ENCODE assay signal across 1 cellular context in the genomic region with DNA sequence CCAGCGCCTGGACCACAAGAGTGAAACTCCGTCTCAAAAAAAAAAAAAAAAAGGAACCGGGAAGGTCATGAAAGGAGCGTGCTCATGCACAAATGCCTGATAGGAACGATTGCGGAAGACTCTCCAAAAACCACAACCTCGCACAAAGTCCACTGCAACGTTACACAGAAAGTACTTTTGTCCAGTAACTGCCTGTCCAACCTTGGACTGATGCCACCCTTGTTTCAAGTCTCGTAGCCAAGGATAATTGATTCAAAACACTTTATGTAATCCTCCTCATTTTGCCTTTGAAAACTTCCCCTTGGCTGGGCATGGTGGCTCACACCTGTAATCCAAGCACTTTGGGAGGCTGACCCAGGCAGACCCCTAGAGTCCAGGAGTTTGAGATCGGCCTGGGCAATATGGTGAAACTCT.
A peak's percentile ranks its signal among the peaks of the same experiment; 100 is the strongest.
TF ChIP-seq lines count a peak whose summit lies in the region.

No MANE protein-coding gene starts in this region.

TF ChIP-seq in HepG2, 621 proteins besides CTCF, POLR2A, EP300 and RAD21 (continued from another document and continues in another):
- TF ChIP-seq, protein P1, sequence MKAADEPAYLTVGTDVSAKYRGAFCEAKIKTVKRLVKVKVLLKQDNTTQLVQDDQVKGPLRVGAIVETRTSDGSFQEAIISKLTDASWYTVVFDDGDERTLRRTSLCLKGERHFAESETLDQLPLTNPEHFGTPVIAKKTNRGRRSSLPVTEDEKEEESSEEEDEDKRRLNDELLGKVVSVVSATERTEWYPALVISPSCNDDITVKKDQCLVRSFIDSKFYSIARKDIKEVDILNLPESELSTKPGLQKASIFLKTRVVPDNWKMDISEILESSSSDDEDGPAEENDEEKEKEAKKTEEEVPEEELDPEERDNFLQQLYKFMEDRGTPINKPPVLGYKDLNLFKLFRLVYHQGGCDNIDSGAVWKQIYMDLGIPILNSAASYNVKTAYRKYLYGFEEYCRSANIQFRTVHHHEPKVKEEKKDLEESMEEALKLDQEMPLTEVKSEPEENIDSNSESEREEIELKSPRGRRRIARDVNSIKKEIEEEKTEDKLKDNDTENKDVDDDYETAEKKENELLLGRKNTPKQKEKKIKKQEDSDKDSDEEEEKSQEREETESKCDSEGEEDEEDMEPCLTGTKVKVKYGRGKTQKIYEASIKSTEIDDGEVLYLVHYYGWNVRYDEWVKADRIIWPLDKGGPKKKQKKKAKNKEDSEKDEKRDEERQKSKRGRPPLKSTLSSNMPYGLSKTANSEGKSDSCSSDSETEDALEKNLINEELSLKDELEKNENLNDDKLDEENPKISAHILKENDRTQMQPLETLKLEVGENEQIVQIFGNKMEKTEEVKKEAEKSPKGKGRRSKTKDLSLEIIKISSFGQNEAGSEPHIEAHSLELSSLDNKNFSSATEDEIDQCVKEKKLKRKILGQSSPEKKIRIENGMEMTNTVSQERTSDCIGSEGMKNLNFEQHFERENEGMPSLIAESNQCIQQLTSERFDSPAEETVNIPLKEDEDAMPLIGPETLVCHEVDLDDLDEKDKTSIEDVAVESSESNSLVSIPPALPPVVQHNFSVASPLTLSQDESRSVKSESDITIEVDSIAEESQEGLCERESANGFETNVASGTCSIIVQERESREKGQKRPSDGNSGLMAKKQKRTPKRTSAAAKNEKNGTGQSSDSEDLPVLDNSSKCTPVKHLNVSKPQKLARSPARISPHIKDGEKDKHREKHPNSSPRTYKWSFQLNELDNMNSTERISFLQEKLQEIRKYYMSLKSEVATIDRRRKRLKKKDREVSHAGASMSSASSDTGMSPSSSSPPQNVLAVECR (CRISPR knock-in tag; IDR thresholded peaks at IDR 0.05; ENCODE audit: borderline replicate concordance), result peak; percentile 47; the same call in 1 of the 2 replicates
- TF ChIP-seq SNAI1 (CRISPR knock-in tag; IDR thresholded peaks at IDR 0.05; ENCODE audit: borderline replicate concordance) (no peak), ZNF326 (CRISPR knock-in tag; IDR thresholded peaks at IDR 0.05; ENCODE audit: borderline replicate concordance) (no peak), MTA3 (CRISPR knock-in tag; IDR thresholded peaks at IDR 0.05) (no peak), SNAPC2 (CRISPR knock-in tag; IDR thresholded peaks at IDR 0.05) (peak; percentile 73), ZFP82 (CRISPR knock-in tag; IDR thresholded peaks at IDR 0.05; ENCODE audit: borderline replicate concordance) (no peak), RFX1 (IDR thresholded peaks at IDR 0.05) (peak; percentile 27; the same call in 1 of the 2 replicates), TCF7L2 (IDR thresholded peaks at IDR 0.05; ENCODE audit: low read depth, low read length) (no peak), MXI1 (IDR thresholded peaks at IDR 0.05; ENCODE audit: borderline replicate concordance, low read depth, low read length) (peak; percentile 32; the same call in 1 of the 3 replicates), KMT2A (CRISPR knock-in tag; IDR thresholded peaks at IDR 0.05) (no peak), KDM2A (CRISPR knock-in tag; IDR thresholded peaks at IDR 0.05; ENCODE audit: borderline replicate concordance, low read depth) (peak; percentile 27; the same call in 1 of the 2 replicates), SIX4 (CRISPR knock-in tag; IDR thresholded peaks at IDR 0.05) (0 out of 2 replicates have a peak, but pooled peaks have one; percentile 52), HMG20A (CRISPR knock-in tag; IDR thresholded peaks at IDR 0.05; ENCODE audit: borderline replicate concordance) (peak; percentile 75; the same call in 1 of the 2 replicates), NR3C1 (CRISPR knock-in tag; IDR thresholded peaks at IDR 0.05) (no peak), ZNF75D (CRISPR knock-in tag; IDR thresholded peaks at IDR 0.05; ENCODE audit: borderline replicate concordance) (no peak), CBFB (CRISPR knock-in tag; IDR thresholded peaks at IDR 0.05) (peak; percentile 97), SP1 (IDR thresholded peaks at IDR 0.05) (no peak), SP1 (CRISPR knock-in tag; IDR thresholded peaks at IDR 0.05) (no peak), MED1 (CRISPR knock-in tag; IDR thresholded peaks at IDR 0.05) (peak; percentile 98), ZFP36 (IDR thresholded peaks at IDR 0.05; ENCODE audit: borderline replicate concordance, low read depth, low read length, partially characterized antibody) (no peak), SOX5 (CRISPR knock-in tag; IDR thresholded peaks at IDR 0.05; ENCODE audit: borderline replicate concordance) (peak; percentile 99), RELA (CRISPR knock-in tag; IDR thresholded peaks at IDR 0.05) (no peak), ZNF274 (CRISPR knock-in tag; IDR thresholded peaks at IDR 0.05) (no peak), PRPF4 (IDR thresholded peaks at IDR 0.05; ENCODE audit: low read depth, low read length, poor library complexity, severe bottlenecking) (no peak), ZNF160 (CRISPR knock-in tag; IDR thresholded peaks at IDR 0.05) (no peak), HES4 (CRISPR knock-in tag; IDR thresholded peaks at IDR 0.05; ENCODE audit: borderline replicate concordance) (no peak), MAFF (IDR thresholded peaks at IDR 0.05; ENCODE audit: low read depth, low read length) (0 out of 2 replicates have a peak, but pooled peaks have one; percentile 14), TOE1 (CRISPR knock-in tag; IDR thresholded peaks at IDR 0.05) (no peak), ZNF772 (CRISPR knock-in tag; IDR thresholded peaks at IDR 0.05) (0 out of 2 replicates have a peak, but pooled peaks have one; percentile 55), ZNF264 (CRISPR knock-in tag; IDR thresholded peaks at IDR 0.05) (peak; percentile 88; the same call in 1 of the 2 replicates), ZNF577 (CRISPR knock-in tag; IDR thresholded peaks at IDR 0.05; ENCODE audit: borderline replicate concordance, low read depth) (no peak), CEBPG (CRISPR knock-in tag; IDR thresholded peaks at IDR 0.05) (peak; percentile 87), SMYD3 (CRISPR knock-in tag; IDR thresholded peaks at IDR 0.05) (0 out of 2 replicates have a peak, but pooled peaks have one; percentile 44), ASH2L (IDR thresholded peaks at IDR 0.05; ENCODE audit: insufficient read length, low read depth, low read length) (peak; percentile 41)
- TF ChIP-seq, protein P2, sequence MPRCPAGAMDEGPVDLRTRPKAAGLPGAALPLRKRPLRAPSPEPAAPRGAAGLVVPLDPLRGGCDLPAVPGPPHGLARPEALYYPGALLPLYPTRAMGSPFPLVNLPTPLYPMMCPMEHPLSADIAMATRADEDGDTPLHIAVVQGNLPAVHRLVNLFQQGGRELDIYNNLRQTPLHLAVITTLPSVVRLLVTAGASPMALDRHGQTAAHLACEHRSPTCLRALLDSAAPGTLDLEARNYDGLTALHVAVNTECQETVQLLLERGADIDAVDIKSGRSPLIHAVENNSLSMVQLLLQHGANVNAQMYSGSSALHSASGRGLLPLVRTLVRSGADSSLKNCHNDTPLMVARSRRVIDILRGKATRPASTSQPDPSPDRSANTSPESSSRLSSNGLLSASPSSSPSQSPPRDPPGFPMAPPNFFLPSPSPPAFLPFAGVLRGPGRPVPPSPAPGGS (CRISPR knock-in tag; IDR thresholded peaks at IDR 0.05), result no peak
- TF ChIP-seq, protein P3, sequence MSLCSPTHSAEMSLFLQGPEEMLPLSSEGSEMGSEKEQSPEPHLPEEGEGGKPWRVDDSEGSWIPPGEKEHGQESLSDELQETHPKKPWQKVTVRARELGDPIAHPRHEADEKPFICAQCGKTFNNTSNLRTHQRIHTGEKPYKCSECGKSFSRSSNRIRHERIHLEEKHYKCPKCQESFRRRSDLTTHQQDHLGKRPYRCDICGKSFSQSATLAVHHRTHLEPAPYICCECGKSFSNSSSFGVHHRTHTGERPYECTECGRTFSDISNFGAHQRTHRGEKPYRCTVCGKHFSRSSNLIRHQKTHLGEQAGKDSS (CRISPR knock-in tag; IDR thresholded peaks at IDR 0.05; ENCODE audit: borderline replicate concordance, low read depth), result peak; percentile 72; the same call in 1 of the 2 replicates
- TF ChIP-seq, protein P4, sequence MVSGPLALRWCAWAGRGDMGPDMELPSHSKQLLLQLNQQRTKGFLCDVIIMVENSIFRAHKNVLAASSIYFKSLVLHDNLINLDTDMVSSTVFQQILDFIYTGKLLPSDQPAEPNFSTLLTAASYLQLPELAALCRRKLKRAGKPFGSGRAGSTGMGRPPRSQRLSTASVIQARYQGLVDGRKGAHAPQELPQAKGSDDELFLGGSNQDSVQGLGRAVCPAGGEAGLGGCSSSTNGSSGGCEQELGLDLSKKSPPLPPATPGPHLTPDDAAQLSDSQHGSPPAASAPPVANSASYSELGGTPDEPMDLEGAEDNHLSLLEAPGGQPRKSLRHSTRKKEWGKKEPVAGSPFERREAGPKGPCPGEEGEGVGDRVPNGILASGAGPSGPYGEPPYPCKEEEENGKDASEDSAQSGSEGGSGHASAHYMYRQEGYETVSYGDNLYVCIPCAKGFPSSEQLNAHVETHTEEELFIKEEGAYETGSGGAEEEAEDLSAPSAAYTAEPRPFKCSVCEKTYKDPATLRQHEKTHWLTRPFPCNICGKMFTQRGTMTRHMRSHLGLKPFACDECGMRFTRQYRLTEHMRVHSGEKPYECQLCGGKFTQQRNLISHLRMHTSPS (CRISPR knock-in tag; IDR thresholded peaks at IDR 0.05; ENCODE audit: low read depth), result peak; percentile 69; the same call in 1 of the 2 replicates
- TF ChIP-seq, protein P5, sequence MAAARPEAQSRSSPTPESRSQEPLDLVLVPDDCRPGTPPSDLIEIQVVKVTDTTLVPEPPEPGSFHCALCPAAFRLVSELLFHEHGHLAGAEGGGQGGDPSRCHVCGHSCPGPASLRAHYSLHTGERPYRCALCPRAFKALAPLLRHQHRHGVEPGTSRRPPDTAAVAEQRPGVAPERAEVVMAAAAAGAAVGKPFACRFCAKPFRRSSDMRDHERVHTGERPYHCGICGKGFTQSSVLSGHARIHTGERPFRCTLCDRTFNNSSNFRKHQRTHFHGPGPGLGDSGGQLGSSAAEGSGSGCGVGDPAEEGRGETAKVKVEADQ (CRISPR knock-in tag; IDR thresholded peaks at IDR 0.05; ENCODE audit: borderline replicate concordance), result no peak
- TF ChIP-seq, protein P6, sequence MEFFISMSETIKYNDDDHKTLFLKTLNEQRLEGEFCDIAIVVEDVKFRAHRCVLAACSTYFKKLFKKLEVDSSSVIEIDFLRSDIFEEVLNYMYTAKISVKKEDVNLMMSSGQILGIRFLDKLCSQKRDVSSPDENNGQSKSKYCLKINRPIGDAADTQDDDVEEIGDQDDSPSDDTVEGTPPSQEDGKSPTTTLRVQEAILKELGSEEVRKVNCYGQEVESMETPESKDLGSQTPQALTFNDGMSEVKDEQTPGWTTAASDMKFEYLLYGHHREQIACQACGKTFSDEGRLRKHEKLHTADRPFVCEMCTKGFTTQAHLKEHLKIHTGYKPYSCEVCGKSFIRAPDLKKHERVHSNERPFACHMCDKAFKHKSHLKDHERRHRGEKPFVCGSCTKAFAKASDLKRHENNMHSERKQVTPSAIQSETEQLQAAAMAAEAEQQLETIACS (CRISPR knock-in tag; IDR thresholded peaks at IDR 0.05), result no peak
- TF ChIP-seq, protein P7, sequence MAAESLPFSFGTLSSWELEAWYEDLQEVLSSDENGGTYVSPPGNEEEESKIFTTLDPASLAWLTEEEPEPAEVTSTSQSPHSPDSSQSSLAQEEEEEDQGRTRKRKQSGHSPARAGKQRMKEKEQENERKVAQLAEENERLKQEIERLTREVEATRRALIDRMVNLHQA (CRISPR knock-in tag; IDR thresholded peaks at IDR 0.05), result no peak
- TF ChIP-seq, protein P8, sequence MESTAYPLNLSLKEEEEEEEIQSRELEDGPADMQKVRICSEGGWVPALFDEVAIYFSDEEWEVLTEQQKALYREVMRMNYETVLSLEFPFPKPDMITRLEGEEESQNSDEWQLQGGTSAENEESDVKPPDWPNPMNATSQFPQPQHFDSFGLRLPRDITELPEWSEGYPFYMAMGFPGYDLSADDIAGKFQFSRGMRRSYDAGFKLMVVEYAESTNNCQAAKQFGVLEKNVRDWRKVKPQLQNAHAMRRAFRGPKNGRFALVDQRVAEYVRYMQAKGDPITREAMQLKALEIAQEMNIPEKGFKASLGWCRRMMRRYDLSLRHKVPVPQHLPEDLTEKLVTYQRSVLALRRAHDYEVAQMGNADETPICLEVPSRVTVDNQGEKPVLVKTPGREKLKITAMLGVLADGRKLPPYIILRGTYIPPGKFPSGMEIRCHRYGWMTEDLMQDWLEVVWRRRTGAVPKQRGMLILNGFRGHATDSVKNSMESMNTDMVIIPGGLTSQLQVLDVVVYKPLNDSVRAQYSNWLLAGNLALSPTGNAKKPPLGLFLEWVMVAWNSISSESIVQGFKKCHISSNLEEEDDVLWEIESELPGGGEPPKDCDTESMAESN (CRISPR knock-in tag; conservative IDR thresholded peaks at IDR 0.05), result peak; percentile 48; the same call in 1 of the 2 replicates
- TF ChIP-seq, protein P9, sequence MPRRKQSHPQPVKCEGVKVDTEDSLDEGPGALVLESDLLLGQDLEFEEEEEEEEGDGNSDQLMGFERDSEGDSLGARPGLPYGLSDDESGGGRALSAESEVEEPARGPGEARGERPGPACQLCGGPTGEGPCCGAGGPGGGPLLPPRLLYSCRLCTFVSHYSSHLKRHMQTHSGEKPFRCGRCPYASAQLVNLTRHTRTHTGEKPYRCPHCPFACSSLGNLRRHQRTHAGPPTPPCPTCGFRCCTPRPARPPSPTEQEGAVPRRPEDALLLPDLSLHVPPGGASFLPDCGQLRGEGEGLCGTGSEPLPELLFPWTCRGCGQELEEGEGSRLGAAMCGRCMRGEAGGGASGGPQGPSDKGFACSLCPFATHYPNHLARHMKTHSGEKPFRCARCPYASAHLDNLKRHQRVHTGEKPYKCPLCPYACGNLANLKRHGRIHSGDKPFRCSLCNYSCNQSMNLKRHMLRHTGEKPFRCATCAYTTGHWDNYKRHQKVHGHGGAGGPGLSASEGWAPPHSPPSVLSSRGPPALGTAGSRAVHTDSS (CRISPR knock-in tag; conservative IDR thresholded peaks at IDR 0.05), result no peak
- TF ChIP-seq, protein P10, sequence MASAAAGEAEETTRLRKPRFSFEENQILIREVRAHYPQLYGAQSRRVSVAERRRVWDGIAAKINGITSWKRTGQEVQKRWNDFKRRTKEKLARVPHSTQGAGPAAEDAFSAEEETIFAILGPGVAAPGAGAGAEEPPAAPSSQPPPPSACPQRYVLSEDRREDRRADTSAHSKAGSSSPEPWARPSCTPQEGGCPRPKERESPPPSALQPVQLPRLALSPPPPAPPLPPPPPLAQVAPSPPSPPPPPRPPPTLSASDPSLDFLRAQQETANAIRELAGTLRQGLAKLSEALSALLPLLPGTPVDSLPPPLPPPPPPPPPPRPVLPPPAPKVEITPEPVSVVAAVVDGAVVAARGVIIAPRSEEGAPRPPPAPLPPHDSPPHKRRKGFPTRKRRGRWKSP (CRISPR knock-in tag; IDR thresholded peaks at IDR 0.05), result no peak
